1 cellular context compared by ENCODE assay signal in genomic region chr5:97986069-97986468, GRCh38.
TF ChIP-seq lines count a peak whose summit lies in the region.

No MANE protein-coding gene starts in this region.

TF ChIP-seq in IMR-90, 13 proteins besides CTCF, POLR2A, EP300 and RAD21 (continued from another document):
- TF ChIP-seq RCOR1 (IDR thresholded peaks at IDR 0.05; ENCODE audit: insufficient replicate concordance, low read length) (no peak), NFE2L2 (IDR thresholded peaks at IDR 0.05; ENCODE audit: low read depth, low read length) (no peak), MXI1 (IDR thresholded peaks at IDR 0.05; ENCODE audit: borderline replicate concordance, low read depth, low read length) (no peak), ELK1 (IDR thresholded peaks at IDR 0.05; ENCODE audit: borderline replicate concordance, low read depth, low read length) (no peak), CHD1 (IDR thresholded peaks at IDR 0.05; ENCODE audit: low read depth, low read length) (no peak), USF2 (IDR thresholded peaks at IDR 0.05; ENCODE audit: low read depth, low read length) (no peak)
TF ChIP-seq in IMR-90: peak in this region for 0.
